Comparison of ENCODE assay signal across 8 cellular contexts in the genomic region with DNA sequence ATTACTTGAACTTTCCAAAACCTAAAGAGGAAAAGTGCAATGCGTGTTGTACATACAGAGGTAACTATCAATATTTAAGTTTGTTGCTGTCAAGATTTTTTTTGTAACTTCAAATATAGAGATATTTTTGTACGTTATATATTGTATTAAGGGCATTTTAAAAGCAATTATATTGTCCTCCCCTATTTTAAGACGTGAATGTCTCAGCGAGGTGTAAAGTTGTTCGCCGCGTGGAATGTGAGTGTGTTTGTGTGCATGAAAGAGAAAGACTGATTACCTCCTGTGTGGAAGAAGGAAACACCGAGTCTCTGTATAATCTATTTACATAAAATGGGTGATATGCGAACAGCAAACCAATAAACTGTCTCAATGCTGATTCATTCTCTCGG. TPM values are rescaled to one million over a fixed set of nuclear protein-coding genes. Genes with fewer than 3 reads are reported as not detected.
A peak's percentile ranks its signal among the peaks of the same experiment; 100 is the strongest.
DNase-seq lines count a peak whose midpoint lies in the region; ATAC-seq, FAIRE-seq and TF ChIP-seq lines count a peak whose summit lies in the region.

No MANE protein-coding gene starts in this region.

- peak; percentile 78 for FAIRE-seq in GM12892 (lab: Jason Lieb, UNC)

- peaks cover 11% of the 10 kb centered on the region for H3F3A ChIP-seq in OCI-LY1 (ENCODE audit: insufficient read depth, low read length)

- H4K20me1 ChIP-seq in OCI-LY1 (ENCODE audit: insufficient read depth, low read length), result no peaks in the 10 kb centered on the region

- peak overlapping the region; percentile 72 for H3K4me3 ChIP-seq in OCI-LY1 (ENCODE audit: low read depth, low read length, poor library complexity, severe bottlenecking)
- H3K4me3 ChIP-seq in esophagus squamous epithelium, result peak overlapping the region; percentile 61 to 84 (median 78)
- H3K4me3 ChIP-seq in psoas muscle, result peak overlapping the region; percentile 84

- H2AFZ ChIP-seq in OCI-LY1 (ENCODE audit: low read length), result no peak overlapping the region

- ATAC-seq in psoas muscle, result no peak

- no peaks in the 10 kb centered on the region for H3K79me2 ChIP-seq in OCI-LY1 (ENCODE audit: insufficient read depth, low read length)

- no peak for TF ChIP-seq CTCF in OCI-LY1 (IDR thresholded peaks at IDR 0.05; ENCODE audit: low read length)
- TF ChIP-seq CTCF in esophagus squamous epithelium (IDR thresholded peaks at IDR 0.05), result no peak
- TF ChIP-seq CTCF in psoas muscle (IDR thresholded peaks at IDR 0.05), result no peak

- peak overlapping the region; percentile 85 for H3K4me2 ChIP-seq in OCI-LY1 (ENCODE audit: low read length)

- TF ChIP-seq POLR2A in GM12892 (IDR thresholded peaks at IDR 0.05; ENCODE audit: low read depth, low read length), result no peak
- TF ChIP-seq POLR2A in esophagus squamous epithelium (IDR thresholded peaks at IDR 0.05), result peak in 2 of 4 donors; percentile 10 to 50

- intact Hi-C loops in esophagus squamous epithelium (cut with DNase I) (loop anchor here (5.0 to 10.0 kb wide), 2 partner anchors 95 to 322 kb away; no protein-coding TSS in a partner anchor), psoas muscle (cut with DNase I) (loop anchor here (2.0 to 10.0 kb wide), 6 partner anchors 98 to 550 kb away; no protein-coding TSS in a partner anchor)

- H3K4me1 ChIP-seq in OCI-LY1 (ENCODE audit: insufficient read depth, low read length, severe bottlenecking), result peaks cover 94% of the 10 kb centered on the region
- H3K4me1 ChIP-seq in esophagus squamous epithelium, result peaks cover 30 to 80% (median 43%) of the 10 kb centered on the region in 3 donors
- H3K4me1 ChIP-seq in psoas muscle, result peaks cover 35% of the 10 kb centered on the region

- H3K27ac ChIP-seq in OCI-LY1 (ENCODE audit: low read depth, low read length, poor library complexity, severe bottlenecking) (peak overlapping the region; percentile 98), esophagus squamous epithelium (peak overlapping the region; percentile 86 to 96 (median 92)), psoas muscle (peak overlapping the region; percentile 86)

- no peaks in the 10 kb centered on the region for H3K9me2 ChIP-seq in OCI-LY1 (ENCODE audit: low read depth, low read length)

- 9 to 10% methylated on average over 10 of the region's 10 CpGs for WGBS in esophagus squamous epithelium, 2 donors
- 48 to 63% (median 49%) methylated on average over 10 of the region's 10 CpGs for WGBS in psoas muscle, 3 donors

- H3K36me3 ChIP-seq in OCI-LY1 (ENCODE audit: insufficient read depth, low read length) (peaks cover 4% of the 10 kb centered on the region; the same call in 1 of the 2 replicates), esophagus squamous epithelium (no peaks in the 10 kb centered on the region), psoas muscle (ENCODE audit: insufficient read depth in 1 of 2, low read depth in 1 of 2) (no peaks in the 10 kb centered on the region)

- peak overlapping the region; percentile 83 for H3K9ac ChIP-seq in OCI-LY1 (ENCODE audit: low read length)

- H3K9me3 ChIP-seq in OCI-LY1 (ENCODE audit: low read length) (0 out of 2 replicates have a peak, but pooled peaks cover 6% of the 10 kb centered on the region), esophagus squamous epithelium (no peaks in the 10 kb centered on the region), psoas muscle (no peaks in the 10 kb centered on the region)

- no peaks in the 10 kb centered on the region for H3K27me3 ChIP-seq in OCI-LY1 (ENCODE audit: insufficient read depth, low read length)
- H3K27me3 ChIP-seq in esophagus squamous epithelium, result peaks cover 0 to 14% (median 0%) of the 10 kb centered on the region in 4 donors
- no peaks in the 10 kb centered on the region for H3K27me3 ChIP-seq in psoas muscle (ENCODE audit: insufficient read depth in 3 of 3, low read length in 2 of 3)

- no peak for DNase-seq in GM12892 (ENCODE audit: insufficient read length)
- DNase-seq in esophagus squamous epithelium (lab: John Stamatoyannopoulos, UW), result no peak
- no peak for DNase-seq in psoas muscle
- no peak for DNase-seq in effector CD4-positive, alpha-beta T cell
- DNase-seq in NCI-H146 treated with DMSO at 0.1 percent for 48 hours (lab: John Stamatoyannopoulos, UW; ENCODE audit: unreplicated experiment), result no peak
- DNase-seq in stimulated activated naive CD4-positive, alpha-beta T cell treated with Interleukin-2 at 50 U/mL for 16 hours (lab: John Stamatoyannopoulos, UW), result no peak
- DNase-seq in stimulated activated CD4-positive, alpha-beta T cell treated with anti-CD3 and anti-CD28 coated beads, Interleukin-2, amount 100 ng/mL, for 48 hours, result no peak

RNA-seq across cellular contexts. Expression of a gene that starts 2.1 kb away (rescaled TPM):
- polyA plus RNA-seq in GM12892 (2012; ENCODE audit: missing spikeins), result 10.1 TPM
- 10 to 100 TPM; 14.3 to 69.6 (median 57.7) TPM for total RNA-seq in esophagus squamous epithelium
- 10 to 100 TPM; 11.8 to 73.3 (median 27.8) TPM for total RNA-seq in psoas muscle
- 10 to 100 TPM; 11.7 to 45.1 (median 23.1) TPM for polyA plus RNA-seq in psoas muscle

RNA-seq across cellular contexts. Expression of a gene that starts 13.0 kb away (rescaled TPM):
- 6.9 TPM for polyA plus RNA-seq in GM12892 (2012; ENCODE audit: missing spikeins)
- total RNA-seq in esophagus squamous epithelium, result 10 to 100 TPM; 20.6 to 48.6 (median 26.0) TPM
- 10 to 100 TPM; 10.6 to 12.6 (median 12.2) TPM for total RNA-seq in psoas muscle
- polyA plus RNA-seq in psoas muscle, result 1 to 10 TPM; 3.3 to 6.8 (median 5.5) TPM
